ENCODE assay signal across 30 cellular contexts in the genomic region with DNA sequence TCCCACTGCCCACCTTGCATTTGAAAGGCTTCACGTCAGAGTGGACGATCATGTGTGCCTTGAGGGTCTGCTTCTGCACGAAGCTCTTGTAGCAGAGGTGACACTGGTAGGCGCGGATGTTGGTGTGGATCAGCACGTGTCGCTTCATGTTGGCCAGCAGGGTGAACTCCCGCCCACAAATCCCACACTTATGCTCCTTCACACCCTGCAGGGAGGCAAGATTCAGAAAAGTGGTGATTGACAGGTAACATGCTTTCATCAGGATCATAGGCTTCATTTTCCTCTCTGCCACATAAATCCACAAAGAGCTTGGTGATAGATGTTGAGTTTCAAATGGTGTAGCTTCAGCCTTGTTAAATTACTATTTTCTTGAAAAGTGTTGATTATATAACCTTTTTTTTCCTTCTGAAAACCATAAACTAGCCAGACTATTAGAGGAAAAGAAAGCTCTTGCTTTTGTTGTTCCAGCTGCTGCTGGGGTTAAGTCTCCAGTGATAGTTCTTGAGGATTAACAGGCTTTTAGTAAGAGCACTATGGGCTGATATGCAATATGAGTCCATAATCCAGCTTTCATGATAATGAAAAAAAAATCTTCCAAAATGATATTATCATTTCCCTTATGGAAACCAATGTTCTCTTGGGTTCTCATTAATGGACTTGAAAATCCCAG. TPM values are rescaled to one million over a fixed set of nuclear protein-coding genes. Genes with fewer than 3 reads are reported as not detected.
"Had no signal": no experiment of that assay in that cellular context is flagged by ENCODE, and none has a peak within 500 bp of the region (broad histone marks: within the 10 kb centered on the region; RNA-seq: fewer than 3 reads in every experiment).

No MANE protein-coding gene starts in this region.

- H3K36me3 ChIP-seq: breast epithelium, lower lobe of right lung had no signal

- DNase-seq: activated CD4-positive, alpha-beta memory T cell treated with anti-CD3 and anti-CD28 coated beads for 36 hours; activated CD4-positive, alpha-beta T cell treated with anti-CD3 and anti-CD28 coated beads for 48 hours; activated CD4-positive, CD25-positive, alpha-beta regulatory T cell; activated effector memory CD4-positive, alpha-beta T cell treated with Interleukin-2 at 50 U/mL for 16 hours; activated naive CD4-positive, alpha-beta T cell treated with anti-CD3 and anti-CD28 coated beads for 36 hours; activated naive CD8-positive, alpha-beta T cell treated with anti-CD3 and anti-CD28 coated beads, Interleukin-2, amount 10 ng/mL, durations not matched to agents 7 days and 5 days; activated T-cell treated with anti-CD3 and anti-CD28 coated beads, Interleukin-2, amount 50 U/mL, for 72 hours; amniotic stem cell; effector memory CD4-positive, alpha-beta T cell; foreskin melanocyte; glutamatergic neuron; hypothalamus; lower lobe of right lung; mesendoderm; mucosa of descending colon; naive thymus-derived CD4-positive, alpha-beta T cell; retina; spleen; stimulated activated CD4-positive, alpha-beta T cell treated with anti-CD3 and anti-CD28 coated beads, Interleukin-4, amount 100 ng/mL, for 1 hour; stimulated activated naive CD4-positive, alpha-beta T cell treated with Interleukin-2 at 50 U/mL for 16 hours; T1000; upper lobe of left lung had no signal

- ATAC-seq: activated T-cell treated with anti-CD3 and anti-CD28 coated beads, Interleukin-2, amount 50 U/mL, for 72 hours; esophagus mucosa; lower lobe of right lung; mucosa of descending colon; naive thymus-derived CD4-positive, alpha-beta T cell had no signal

- H3K4me3 ChIP-seq: breast epithelium, lower lobe of right lung, mucosa of descending colon, spleen, upper lobe of left lung had no signal

- H3K27ac ChIP-seq: lower lobe of right lung had no signal

- H3K27me3 ChIP-seq: breast epithelium, spleen, upper lobe of left lung had no signal

- FAIRE-seq: colon, endothelial cell of umbilical vein, islet of Langerhans had no signal

- H3K9me3 ChIP-seq: breast epithelium, lower lobe of right lung, mucosa of descending colon, spleen, upper lobe of left lung had no signal

RNA-seq across cellular contexts. Expression of a gene that starts 50.7 kb away (rescaled TPM):
- total RNA-seq: activated CD4-positive, alpha-beta memory T cell treated with anti-CD3 and anti-CD28 coated beads for 36 hours; activated naive CD4-positive, alpha-beta T cell treated with anti-CD3 and anti-CD28 coated beads for 36 hours; activated T-cell treated with anti-CD3 and anti-CD28 coated beads, Interleukin-2, amount 50 U/mL, for 72 hours; osteocyte; progenitor cell of endocrine pancreas; T-helper 1 cell treated with Interleukin-12 subunit alpha and Interleukin-12 subunit beta and Interleukin-4 antibody, amounts not matched to agents 30 ng/mL and 1 ng/mL, for 36 hours had no signal
- polyA plus RNA-seq: naive thymus-derived CD4-positive, alpha-beta T cell had no signal
